23 cellular contexts compared by ENCODE assay signal in the genomic region with DNA sequence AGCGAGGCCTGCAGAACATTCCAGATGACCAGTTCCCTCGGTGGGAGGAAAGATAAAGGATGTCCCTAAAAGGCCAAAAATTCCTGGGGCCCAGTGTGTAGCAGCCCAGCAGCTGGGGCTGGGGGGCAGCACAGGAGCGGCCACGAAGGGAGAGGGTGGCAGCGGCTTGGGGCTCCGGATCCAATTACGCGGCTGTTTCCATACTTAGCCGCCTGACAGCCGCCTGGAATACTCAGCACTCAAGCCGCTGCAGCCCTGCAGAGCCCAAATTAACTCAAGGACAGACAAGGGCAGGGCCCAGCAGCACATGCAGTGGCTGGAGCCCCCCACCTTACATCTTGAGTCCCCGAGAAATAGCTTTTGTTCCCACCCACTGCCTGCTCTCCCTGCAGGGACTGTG. TPM values are rescaled to one million over a fixed set of nuclear protein-coding genes. Genes with fewer than 3 reads are reported as not detected.
DNase-seq lines count a peak whose midpoint lies in the region; ATAC-seq and TF ChIP-seq lines count a peak whose summit lies in the region.
"Had no signal": no experiment of that assay in that cellular context is flagged by ENCODE, and none has a peak within 500 bp of the region (broad histone marks: within the 10 kb centered on the region; RNA-seq: fewer than 3 reads in every experiment).

No MANE protein-coding gene starts in this region.

- H3K4me1 ChIP-seq in cardiac muscle cell (ENCODE audit: low read depth) = peaks cover 56% of the 10 kb centered on the region

- peak overlapping the region; percentile 99 for H3K27ac ChIP-seq in cardiac muscle cell
- H3K27ac ChIP-seq: BLaER1 treated with 17β-estradiol and CSF1 and Interleukin-3, amounts not matched to agents 10 nM and 100 nM; SK-N-MC had no signal

- H3K4me1 Mint-ChIP-seq in nephron = peaks cover 82% of the 10 kb centered on the region
- H3K4me1 Mint-ChIP-seq in naive thymus-derived CD8-positive, alpha-beta T cell = peaks cover 0 to 6% (median 0%) of the 10 kb centered on the region in 4 donors
- no peaks in the 10 kb centered on the region for H3K4me1 Mint-ChIP-seq in progenitor cell of endocrine pancreas (ENCODE audit: low read depth)
- H3K4me1 Mint-ChIP-seq: activated CD4-positive, alpha-beta T cell treated with anti-CD3 and anti-CD28 coated beads, Interleukin-2, amount 10 ng/mL, durations not matched to agents 7 days and 5 days had no signal

- no peak for ATAC-seq in GM19467 (IDR thresholded peaks at IDR 0.05; ENCODE audit: unreplicated experiment)
- ATAC-seq in naive thymus-derived CD8-positive, alpha-beta T cell = no peak
- ATAC-seq: HepG2 had no signal

- DNase-seq in H7 (peak; percentile 58), NCI-H524 treated with DMSO at 0.1 percent for 48 hours (lab: John Stamatoyannopoulos, UW) (peak; percentile 36), cardiac muscle cell (ENCODE audit: low read depth in 1 of 2, low spot score in 1 of 2) (peak in 1 of 2 donors; percentile 91), progenitor cell of endocrine pancreas (ENCODE audit: low spot score, unreplicated experiment) (no peak)
- DNase-seq in activated CD4-positive, alpha-beta T cell treated with anti-CD3 and anti-CD28 coated beads, Interleukin-2, amount 50 U/mL, for 48 hours = no peak
- no peak for DNase-seq in naive thymus-derived CD8-positive, alpha-beta T cell
- DNase-seq: activated CD4-positive, alpha-beta T cell treated with anti-CD3 and anti-CD28 coated beads, Interleukin-2, amount 10 ng/mL, durations not matched to agents 7 days and 5 days; activated naive CD4-positive, alpha-beta T cell treated with anti-CD3 and anti-CD28 coated beads, Interleukin-2, amount 50 U/mL, for 16 hours; Caco-2; NCI-H1048; NCI-H1930; T-helper 2 cell had no signal

- H3K36me3 ChIP-seq in H7 (replicated peaks; ENCODE audit: control insufficient read depth, insufficient read depth, low read length) (no peaks in the 10 kb centered on the region), cardiac muscle cell (no peaks in the 10 kb centered on the region)
- H3K36me3 ChIP-seq: BLaER1 treated with 17β-estradiol and CSF1 and Interleukin-3, amounts not matched to agents 10 nM and 100 nM had no signal

- H3K36me3 Mint-ChIP-seq in nephron (ENCODE audit: low read depth) (no peaks in the 10 kb centered on the region), progenitor cell of endocrine pancreas (ENCODE audit: insufficient read depth) (no peaks in the 10 kb centered on the region)
- H3K36me3 Mint-ChIP-seq in naive thymus-derived CD8-positive, alpha-beta T cell = no peaks in the 10 kb centered on the region

- POLR2A ChIA-PET in naive thymus-derived CD8-positive, alpha-beta T cell (lab: Charles Lee) = no interaction called here

- H3K27ac Mint-ChIP-seq in nephron (peak overlapping the region; percentile 69 to 87 (median 80)), progenitor cell of endocrine pancreas (no peak overlapping the region)
- no peak overlapping the region for H3K27ac Mint-ChIP-seq in naive thymus-derived CD8-positive, alpha-beta T cell
- H3K27ac Mint-ChIP-seq: activated CD4-positive, alpha-beta T cell treated with anti-CD3 and anti-CD28 coated beads, Interleukin-2, amount 10 ng/mL, durations not matched to agents 7 days and 5 days; activated T-helper 1 cell treated with anti-CD3 and anti-CD28 coated beads, Interleukin-12 subunit alpha, Interleukin-12 subunit beta, Interleukin-2, Interleukin-4 antibody, amounts not matched to agents 30 ng/mL and 10 ng/mL and 1 ng/mL, durations not matched to agents 14 hours and 24 hours and 36 hours; dendritic cell treated with granulocyte-macrophage colony-stimulating factor and Interleukin-4, amounts not matched to agents 40 ng/mL and 50 ng/mL, for 4 days; stimulated activated naive CD8-positive, alpha-beta T cell treated with anti-CD3 and anti-CD28 coated beads, Interleukin-15, Interleukin-2, amounts not matched to agents 100 ng/mL and 50 ng/mL, for 24 hours had no signal

- H3K27me3 Mint-ChIP-seq in nephron (ENCODE audit: low read depth) (peaks cover under 1% of the 10 kb centered on the region), progenitor cell of endocrine pancreas (peaks cover 8% of the 10 kb centered on the region)
- H3K27me3 Mint-ChIP-seq in naive thymus-derived CD8-positive, alpha-beta T cell = peaks cover 7 to 25% (median 14%) of the 10 kb centered on the region in 5 donors

- H3K27me3 ChIP-seq in H7 (ENCODE audit: control insufficient read depth, insufficient read depth, low read length) (no peaks in the 10 kb centered on the region; the same call in 1 of the 2 replicates), cardiac muscle cell (no peaks in the 10 kb centered on the region)
- H3K27me3 ChIP-seq: BLaER1 treated with 17β-estradiol and CSF1 and Interleukin-3, amounts not matched to agents 10 nM and 100 nM had no signal

- H3K9me3 ChIP-seq in cardiac muscle cell (ENCODE audit: low read depth) = no peaks in the 10 kb centered on the region
- H3K9me3 ChIP-seq: Caco-2 had no signal

- H3K4me3 ChIP-seq in H7 (ENCODE audit: insufficient read depth, low read depth, low read length) (no peak overlapping the region), cardiac muscle cell (no peak overlapping the region)
- H3K4me3 ChIP-seq: BLaER1 treated with 17β-estradiol and CSF1 and Interleukin-3, amounts not matched to agents 10 nM and 100 nM; SK-N-MC had no signal

- TF ChIP-seq CTCF in cardiac muscle cell (IDR thresholded peaks at IDR 0.05; ENCODE audit: low read depth, low read length) (no peak), nephron (IDR thresholded peaks at IDR 0.05; ENCODE audit: unreplicated experiment in 3 of 3) (no peak), progenitor cell of endocrine pancreas (IDR thresholded peaks at IDR 0.05; ENCODE audit: unreplicated experiment) (no peak)

- H3K9me3 Mint-ChIP-seq in nephron (no peaks in the 10 kb centered on the region), progenitor cell of endocrine pancreas (ENCODE audit: low read depth) (peaks cover 9% of the 10 kb centered on the region)
- peaks cover 0 to 1% (median 0%) of the 10 kb centered on the region in 9 donors for H3K9me3 Mint-ChIP-seq in naive thymus-derived CD8-positive, alpha-beta T cell
- H3K9me3 Mint-ChIP-seq: activated CD4-positive, alpha-beta T cell treated with anti-CD3 and anti-CD28 coated beads, Interleukin-2, amount 10 ng/mL, durations not matched to agents 7 days and 5 days; activated T-helper 1 cell treated with anti-CD3 and anti-CD28 coated beads, Interleukin-12 subunit alpha, Interleukin-12 subunit beta, Interleukin-2, Interleukin-4 antibody, amounts not matched to agents 30 ng/mL and 10 ng/mL and 1 ng/mL, durations not matched to agents 14 hours and 24 hours and 36 hours; dendritic cell treated with granulocyte-macrophage colony-stimulating factor and Interleukin-4, amounts not matched to agents 40 ng/mL and 50 ng/mL, for 4 days; stimulated activated naive CD8-positive, alpha-beta T cell treated with anti-CD3 and anti-CD28 coated beads, Interleukin-15, Interleukin-2, amounts not matched to agents 100 ng/mL and 50 ng/mL, for 24 hours had no signal

- H3K4me3 Mint-ChIP-seq in nephron (peak overlapping the region; percentile 64 to 87 (median 77)), progenitor cell of endocrine pancreas (ENCODE audit: low read depth) (no peak overlapping the region)
- H3K4me3 Mint-ChIP-seq in naive thymus-derived CD8-positive, alpha-beta T cell = no peak overlapping the region
- H3K4me3 Mint-ChIP-seq: activated CD4-positive, alpha-beta T cell treated with anti-CD3 and anti-CD28 coated beads, Interleukin-2, amount 10 ng/mL, durations not matched to agents 7 days and 5 days; activated T-helper 1 cell treated with anti-CD3 and anti-CD28 coated beads, Interleukin-12 subunit alpha, Interleukin-12 subunit beta, Interleukin-2, Interleukin-4 antibody, amounts not matched to agents 30 ng/mL and 10 ng/mL and 1 ng/mL, durations not matched to agents 14 hours and 24 hours and 36 hours; dendritic cell treated with granulocyte-macrophage colony-stimulating factor and Interleukin-4, amounts not matched to agents 40 ng/mL and 50 ng/mL, for 4 days; stimulated activated naive CD8-positive, alpha-beta T cell treated with anti-CD3 and anti-CD28 coated beads, Interleukin-15, Interleukin-2, amounts not matched to agents 100 ng/mL and 50 ng/mL, for 24 hours had no signal

RNA-seq across cellular contexts. Expression of gene SRL, which starts 1.3 kb away (rescaled TPM):
- 0.07 TPM in 1 of 2 replicates, not detected in the other for total RNA-seq in H7 (2014; rRNA removed; shearing (Covaris generic))
- 46.1 and 51.1 TPM in 2 replicates for total RNA-seq in cardiac muscle cell
- polyA plus RNA-seq in cardiac muscle cell = 45.9 and 56.4 TPM in 2 replicates
- not detected for total RNA-seq in naive thymus-derived CD8-positive, alpha-beta T cell
- polyA plus RNA-seq in naive thymus-derived CD8-positive, alpha-beta T cell = not detected
- 0.09 TPM in 1 of 2 replicates, not detected in the other for total RNA-seq in progenitor cell of endocrine pancreas
- total RNA-seq: activated CD4-positive, alpha-beta T cell treated with anti-CD3 and anti-CD28 coated beads, Interleukin-2, amount 10 ng/mL, durations not matched to agents 7 days and 5 days; activated T-helper 1 cell treated with anti-CD3 and anti-CD28 coated beads, Interleukin-12 subunit alpha, Interleukin-12 subunit beta, Interleukin-2, Interleukin-4 antibody, amounts not matched to agents 30 ng/mL and 10 ng/mL and 1 ng/mL, durations not matched to agents 14 hours and 24 hours and 36 hours; Caco-2; HepG2; kidney epithelial cell; LHCN-M2; NCI-H460 had no signal

RNA-seq across cellular contexts. Expression of gene TFAP4, which starts 32.2 kb away (rescaled TPM):
- total RNA-seq in H7 (2014; rRNA removed; shearing (Covaris generic)) = 34.7 and 45.0 TPM in 2 replicates
- total RNA-seq in cardiac muscle cell = 11.7 and 20.5 TPM in 2 replicates
- polyA plus RNA-seq in cardiac muscle cell = 3.4 and 6.7 TPM in 2 replicates
- total RNA-seq in naive thymus-derived CD8-positive, alpha-beta T cell = 10 to 100 TPM; 32.6 to 39.8 TPM
- polyA plus RNA-seq in naive thymus-derived CD8-positive, alpha-beta T cell = 1 to 10 TPM in 2 of 3 donors, under 1 TPM in 1; 0.84 to 3.0 (median 1.3) TPM
- total RNA-seq in progenitor cell of endocrine pancreas = 22.9 and 29.0 TPM in 2 replicates

Comparison
In these comparisons a context has a peak if more than half of its experiments do, and no peak if none do; other contexts are left out.
1. DNase-seq: peak in H7 (single experiment) and NCI-H524 treated with DMSO at 0.1 percent for 48 hours (single experiment); none in activated CD4-positive, alpha-beta T cell treated with anti-CD3 and anti-CD28 coated beads, Interleukin-2, amount 50 U/mL, for 48 hours (0 of 2), naive thymus-derived CD8-positive, alpha-beta T cell (0 of 10) and progenitor cell of endocrine pancreas (single experiment).
2. H3K27ac Mint-ChIP-seq: peak in nephron (3 of 3); none in naive thymus-derived CD8-positive, alpha-beta T cell (0 of 10) and progenitor cell of endocrine pancreas (single experiment).
3. H3K4me3 Mint-ChIP-seq: peak in nephron (3 of 3); none in naive thymus-derived CD8-positive, alpha-beta T cell (0 of 10) and progenitor cell of endocrine pancreas (single experiment).
4. RNA of gene SRL, which starts 1.3 kb away (total RNA-seq): 46.1 to 51.1 TPM in cardiac muscle cell; 0.07 TPM in H7, not detected in naive thymus-derived CD8-positive, alpha-beta T cell and 0.09 TPM in progenitor cell of endocrine pancreas; every median in the first group is over 10 times any median in the second.